In the genomic region with DNA sequence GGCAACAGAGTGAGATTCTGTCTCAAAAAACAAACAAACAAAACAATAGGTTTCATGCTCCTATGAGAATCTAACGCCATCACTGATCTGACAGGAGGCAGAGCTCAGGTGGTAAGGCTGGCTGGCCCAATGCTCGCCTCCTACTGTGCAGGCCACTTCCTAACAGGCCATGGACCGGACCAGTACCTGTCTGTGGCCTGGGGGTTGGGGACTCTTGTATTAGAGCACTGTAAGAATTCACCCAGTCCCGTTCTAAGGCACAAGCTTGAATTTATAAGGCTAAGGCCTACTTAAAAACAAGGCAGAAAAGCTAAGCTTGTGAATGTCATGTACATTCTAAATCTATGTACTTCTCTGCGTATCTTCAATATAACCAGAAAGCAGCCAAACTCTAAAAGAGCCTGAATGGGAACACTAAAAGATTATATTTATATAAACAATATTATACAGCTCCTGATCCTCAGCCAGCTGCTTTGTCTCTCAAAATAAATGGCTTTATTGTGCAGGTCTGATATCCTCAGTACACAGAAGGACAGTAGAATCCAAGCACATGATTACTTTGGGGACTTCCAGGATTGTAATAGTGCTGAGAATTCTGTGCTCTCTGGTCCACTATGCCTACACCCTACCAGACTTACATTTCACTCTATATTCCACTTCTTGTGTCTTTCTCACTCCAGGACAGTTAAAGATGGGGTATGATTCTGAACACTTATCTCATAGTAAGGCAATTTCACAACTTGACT, we compare ENCODE assay signal across 19 cellular contexts.
DNase-seq lines count a peak whose midpoint lies in the region; ATAC-seq, FAIRE-seq and TF ChIP-seq lines count a peak whose summit lies in the region.
"Had no signal": no experiment of that assay in that cellular context is flagged by ENCODE, and none has a peak within 500 bp of the region (broad histone marks: within the 10 kb centered on the region; RNA-seq: fewer than 3 reads in every experiment).

No MANE protein-coding gene starts in this region.

- TF ChIP-seq POLR2A in GM12892 (IDR thresholded peaks at IDR 0.05; ENCODE audit: low read depth, low read length) (no peak), sigmoid colon (IDR thresholded peaks at IDR 0.05) (no peak), body of pancreas (IDR thresholded peaks at IDR 0.05) (no peak)

- 70 to 82% methylated on average over 5 of the region's 5 CpGs for WGBS in sigmoid colon, 2 donors
- WGBS in body of pancreas, 2 donors: 90 to 91% methylated on average over 5 of the region's 5 CpGs

- H3K4me3 ChIP-seq in adipocyte (ENCODE audit: low read length) (no peak overlapping the region), sigmoid colon (no peak overlapping the region), body of pancreas (no peak overlapping the region)
- H3K4me3 ChIP-seq: prostate gland had no signal

- DNase-seq in GM12892 (ENCODE audit: insufficient read length): no peak
- no peak for DNase-seq in adipocyte (ENCODE audit: low read depth)
- DNase-seq in left ventricle myocardium superior: no peak
- DNase-seq in sigmoid colon: no peak
- DNase-seq in GM19239 (ENCODE audit: insufficient read length, low spot score): no peak
- DNase-seq in DMS153 treated with DMSO at 0.1 percent for 48 hours (lab: John Stamatoyannopoulos, UW; ENCODE audit: unreplicated experiment): no peak
- no peak for DNase-seq in body of pancreas
- DNase-seq in GOT3 (lab: John Stamatoyannopoulos, UW): no peak
- DNase-seq: activated CD4-positive, alpha-beta T cell treated with anti-CD3 and anti-CD28 coated beads, Interleukin-2, amount 50 U/mL, for 48 hours; activated gamma-delta T cell; effector CD4-positive, alpha-beta T cell; NCI-H2029 treated with DMSO at 0.1 percent for 48 hours; NCI-H446 treated with DMSO at 0.1 percent for 48 hours had no signal

- TF ChIP-seq CTCF in sigmoid colon (IDR thresholded peaks at IDR 0.05): no peak
- TF ChIP-seq CTCF in body of pancreas (IDR thresholded peaks at IDR 0.05): no peak

- intact Hi-C loops in left ventricle myocardium superior (cut with micrococcal nuclease): no loop called here
- intact Hi-C loops in sigmoid colon (cut with DNase I): loop anchor here (10.0 kb wide), 1 partner anchor 182 kb away; no protein-coding TSS in a partner anchor
- intact Hi-C loops in body of pancreas (cut with DNase I): loop anchor here (10.0 kb wide), 1 partner anchor 148 kb away; no protein-coding TSS in a partner anchor

- H3K4me1 ChIP-seq in adipocyte (ENCODE audit: control insufficient read depth, insufficient read depth, low read length) (peaks cover 15% of the 10 kb centered on the region), sigmoid colon (peaks cover 0 to 78% (median 33%) of the 10 kb centered on the region in 4 donors), body of pancreas (no peaks in the 10 kb centered on the region)
- H3K4me1 ChIP-seq: prostate gland had no signal

- peak; percentile 58 for FAIRE-seq in GM12892 (lab: Jason Lieb, UNC)
- FAIRE-seq in GM19239 (lab: Jason Lieb, UNC): no peak
- FAIRE-seq: G401.6, RCC 7860, urothelium cell line had no signal

- H3K9me3 ChIP-seq in adipocyte (ENCODE audit: control insufficient read depth, low read length) (no peaks in the 10 kb centered on the region), sigmoid colon (no peaks in the 10 kb centered on the region), body of pancreas (no peaks in the 10 kb centered on the region)
- H3K9me3 ChIP-seq: prostate gland had no signal

- ATAC-seq in left ventricle myocardium superior (peak; percentile 45), body of pancreas (no peak)
- ATAC-seq: esophagus mucosa, SK-N-SH treated with all-trans-retinoic acid at 6 μM for 48 hours had no signal

- H3K27me3 ChIP-seq in adipocyte (replicated peaks; ENCODE audit: control insufficient read depth, insufficient read depth, low read length) (no peaks in the 10 kb centered on the region), sigmoid colon (no peaks in the 10 kb centered on the region), body of pancreas (no peaks in the 10 kb centered on the region)

- no peaks in the 10 kb centered on the region for H3K36me3 ChIP-seq in adipocyte (ENCODE audit: control insufficient read depth, insufficient read depth, low read length, severe bottlenecking)
- no peaks in the 10 kb centered on the region for H3K36me3 ChIP-seq in sigmoid colon
- H3K36me3 ChIP-seq in body of pancreas (replicated peaks in 1 of 2; ENCODE audit: insufficient read depth in 1 of 2, low read depth in 2 of 2): no peaks in the 10 kb centered on the region
- H3K36me3 ChIP-seq: prostate gland had no signal

- no peak for TF ChIP-seq EP300 in sigmoid colon (IDR thresholded peaks at IDR 0.05)

- H3K27ac ChIP-seq in sigmoid colon: peak overlapping the region; percentile 39 to 74 (median 72)
- H3K27ac ChIP-seq in body of pancreas: no peak overlapping the region
- H3K27ac ChIP-seq: prostate gland had no signal

- peak overlapping the region; percentile 32 for H3K9ac ChIP-seq in adipocyte (ENCODE audit: low read length)

Comparison
In these comparisons a context has a peak if more than half of its experiments do, and no peak if none do; other contexts are left out.
1. H3K27ac ChIP-seq: peak in sigmoid colon (4 of 4); none in body of pancreas (0 of 4).